Comparison of ENCODE assay signal across 13 cellular contexts in genomic region chr14:68394113-68394718, GRCh38.
DNase-seq lines count a peak whose midpoint lies in the region; ATAC-seq, FAIRE-seq and TF ChIP-seq lines count a peak whose summit lies in the region.
"Had no signal": no experiment of that assay in that cellular context is flagged by ENCODE, and none has a peak within 500 bp of the region (broad histone marks: within the 10 kb centered on the region; RNA-seq: fewer than 3 reads in every experiment).

No MANE protein-coding gene starts in this region.

- peak overlapping the region; percentile 62 for H2AFZ ChIP-seq in astrocyte (ENCODE audit: low read depth, low read length)

- FAIRE-seq in astrocyte (lab: Jason Lieb, UNC): no peak

- peaks cover 34% of the 10 kb centered on the region for H3K4me1 Mint-ChIP-seq in astrocyte (ENCODE audit: low read depth, unreplicated experiment)

- peaks cover 3% of the 10 kb centered on the region for H3K27me3 Mint-ChIP-seq in astrocyte (ENCODE audit: low read depth, unreplicated experiment)

- CTCF ChIA-PET in AG04450 (lab: Charles Lee): no interaction called here

- H3K9ac ChIP-seq in astrocyte (ENCODE audit: low read length) (no peak overlapping the region), skeletal muscle tissue (ENCODE audit: low read depth in 1 of 3, low read length in 3 of 3) (peak overlapping the region in 1 of 3 donors; percentile 36)

- no peaks in the 10 kb centered on the region for H4K20me1 ChIP-seq in astrocyte (ENCODE audit: insufficient read depth, low read length)

- H3K4me2 ChIP-seq in astrocyte (ENCODE audit: low read length): peak overlapping the region; percentile 31

- POLR2A ChIA-PET in AG04450 (lab: Yijun Ruan, JAX): no interaction called here

- H3K4me1 ChIP-seq in astrocyte (ENCODE audit: insufficient read depth, low read length): peaks cover 49% of the 10 kb centered on the region
- peaks cover 31 to 53% (median 36%) of the 10 kb centered on the region in 3 donors for H3K4me1 ChIP-seq in skeletal muscle tissue (ENCODE audit: control insufficient read depth in 3 of 3, insufficient read depth in 3 of 3, low read length in 3 of 3)

- ATAC-seq in GM21367 (IDR thresholded peaks at IDR 0.05; ENCODE audit: unreplicated experiment): no peak
- ATAC-seq in HG02763 (IDR thresholded peaks at IDR 0.05; ENCODE audit: unreplicated experiment): no peak

- H3K9me3 ChIP-seq in AG04450 (ENCODE audit: control insufficient read depth, insufficient read depth, low read length) (no peaks in the 10 kb centered on the region), astrocyte (ENCODE audit: insufficient read depth, low read depth, low read length) (no peaks in the 10 kb centered on the region), skeletal muscle tissue (ENCODE audit: control insufficient read depth in 3 of 3, low read length in 3 of 3) (no peaks in the 10 kb centered on the region)

- TF ChIP-seq CTCF in AG04450 (IDR thresholded peaks at IDR 0.05; ENCODE audit: low read depth, low read length) (peak; percentile 23; the same call in 1 of the 2 replicates), astrocyte (IDR thresholded peaks at IDR 0.05; ENCODE audit: insufficient read depth, low read depth, low read length) (no peak)

- no peaks in the 10 kb centered on the region for H3K79me2 ChIP-seq in astrocyte (ENCODE audit: insufficient read depth, low read length)

- H3K27me3 ChIP-seq in AG04450 (ENCODE audit: control insufficient read depth, insufficient read depth, low read length) (no peaks in the 10 kb centered on the region), astrocyte (ENCODE audit: insufficient read depth, low read length) (no peaks in the 10 kb centered on the region), layer of hippocampus (ENCODE audit: control insufficient read depth, insufficient read depth, low read length) (no peaks in the 10 kb centered on the region), skeletal muscle tissue (ENCODE audit: control insufficient read depth in 3 of 3, insufficient read depth in 3 of 3, low read length in 3 of 3) (no peaks in the 10 kb centered on the region)

- no peak overlapping the region for H3K4me3 Mint-ChIP-seq in astrocyte (ENCODE audit: unreplicated experiment)
- H3K4me3 Mint-ChIP-seq: T-helper 1 cell treated with Interleukin-12 subunit alpha and Interleukin-12 subunit beta and Interleukin-4 antibody, amounts not matched to agents 30 μg/mL and 1 μg/mL, for 36 hours had no signal

- H3K36me3 ChIP-seq in astrocyte (ENCODE audit: insufficient read depth, low read length) (no peaks in the 10 kb centered on the region), skeletal muscle tissue (ENCODE audit: control insufficient read depth in 3 of 3, insufficient read depth in 3 of 3, low read length in 3 of 3) (no peaks in the 10 kb centered on the region)

- no peak overlapping the region for H3K27ac Mint-ChIP-seq in astrocyte (ENCODE audit: unreplicated experiment)
- H3K27ac Mint-ChIP-seq: T-helper 1 cell treated with Interleukin-12 subunit alpha and Interleukin-12 subunit beta and Interleukin-4 antibody, amounts not matched to agents 30 μg/mL and 1 μg/mL, for 36 hours had no signal

- H3K9me3 Mint-ChIP-seq in astrocyte (ENCODE audit: unreplicated experiment): no peaks in the 10 kb centered on the region
- H3K9me3 Mint-ChIP-seq: T-helper 1 cell treated with Interleukin-12 subunit alpha and Interleukin-12 subunit beta and Interleukin-4 antibody, amounts not matched to agents 30 μg/mL and 1 μg/mL, for 36 hours had no signal

- peak overlapping the region; percentile 71 for H3K27ac ChIP-seq in AG04450 (ENCODE audit: low read depth, low read length)
- no peak overlapping the region for H3K27ac ChIP-seq in astrocyte (ENCODE audit: low read depth, low read length)
- H3K27ac ChIP-seq in layer of hippocampus (ENCODE audit: low read depth, low read length): peak overlapping the region; percentile 76
- H3K27ac ChIP-seq in skeletal muscle tissue (ENCODE audit: low read depth, low read length): peak overlapping the region; percentile 78

- no peak for DNase-seq in AG04450 (ENCODE audit: low read depth, low spot score)
- peak; percentile 47 for DNase-seq in astrocyte (ENCODE audit: low read depth)
- no peak for DNase-seq in activated CD8-positive, alpha-beta memory T cell treated with anti-CD3 and anti-CD28 coated beads, Interleukin-2, amount 50 U/mL, for 4 hours
- DNase-seq in NCI-H774 (lab: John Stamatoyannopoulos, UW): no peak
- DNase-seq: activated CD4-positive, alpha-beta T cell treated with anti-CD3 and anti-CD28 coated beads, Interleukin-2, amount 50 U/mL, for 1 hour; activated gamma-delta T cell; cortex of kidney; DMS153 had no signal

- H3K36me3 Mint-ChIP-seq in astrocyte (ENCODE audit: low read depth, unreplicated experiment): no peaks in the 10 kb centered on the region

- H3K4me3 ChIP-seq in AG04450 (ENCODE audit: low read depth, low read length): no peak overlapping the region
- H3K4me3 ChIP-seq in astrocyte (ENCODE audit: insufficient read depth, low read depth, low read length): no peak overlapping the region
- H3K4me3 ChIP-seq in skeletal muscle tissue (ENCODE audit: low read length in 3 of 3): no peak overlapping the region
